Comparison of ENCODE assay signal across 1 cellular context in the genomic region with DNA sequence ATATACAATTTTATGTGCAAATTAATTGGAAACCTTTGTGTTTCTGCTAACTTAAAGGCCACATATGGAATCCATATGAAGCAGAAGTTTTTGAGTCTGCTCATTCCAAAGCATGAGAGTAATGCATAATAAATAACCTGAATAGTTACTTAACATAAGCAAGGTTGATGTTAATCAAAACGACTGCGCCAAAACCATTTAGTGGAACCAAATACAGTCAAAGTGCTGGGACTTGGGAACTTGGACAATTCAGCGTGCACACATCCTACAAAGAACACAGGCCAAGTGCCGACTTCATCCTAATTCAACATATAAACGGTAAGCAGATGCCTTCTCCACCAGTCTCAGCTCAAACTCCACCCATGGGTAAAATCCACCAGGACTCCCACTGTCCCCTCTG.
TF ChIP-seq lines count a peak whose summit lies in the region.

No MANE protein-coding gene starts in this region.

TF ChIP-seq in GM23338, 12 proteins besides CTCF, POLR2A, EP300 and RAD21 (continued from another document):
- TF ChIP-seq, protein P1, sequence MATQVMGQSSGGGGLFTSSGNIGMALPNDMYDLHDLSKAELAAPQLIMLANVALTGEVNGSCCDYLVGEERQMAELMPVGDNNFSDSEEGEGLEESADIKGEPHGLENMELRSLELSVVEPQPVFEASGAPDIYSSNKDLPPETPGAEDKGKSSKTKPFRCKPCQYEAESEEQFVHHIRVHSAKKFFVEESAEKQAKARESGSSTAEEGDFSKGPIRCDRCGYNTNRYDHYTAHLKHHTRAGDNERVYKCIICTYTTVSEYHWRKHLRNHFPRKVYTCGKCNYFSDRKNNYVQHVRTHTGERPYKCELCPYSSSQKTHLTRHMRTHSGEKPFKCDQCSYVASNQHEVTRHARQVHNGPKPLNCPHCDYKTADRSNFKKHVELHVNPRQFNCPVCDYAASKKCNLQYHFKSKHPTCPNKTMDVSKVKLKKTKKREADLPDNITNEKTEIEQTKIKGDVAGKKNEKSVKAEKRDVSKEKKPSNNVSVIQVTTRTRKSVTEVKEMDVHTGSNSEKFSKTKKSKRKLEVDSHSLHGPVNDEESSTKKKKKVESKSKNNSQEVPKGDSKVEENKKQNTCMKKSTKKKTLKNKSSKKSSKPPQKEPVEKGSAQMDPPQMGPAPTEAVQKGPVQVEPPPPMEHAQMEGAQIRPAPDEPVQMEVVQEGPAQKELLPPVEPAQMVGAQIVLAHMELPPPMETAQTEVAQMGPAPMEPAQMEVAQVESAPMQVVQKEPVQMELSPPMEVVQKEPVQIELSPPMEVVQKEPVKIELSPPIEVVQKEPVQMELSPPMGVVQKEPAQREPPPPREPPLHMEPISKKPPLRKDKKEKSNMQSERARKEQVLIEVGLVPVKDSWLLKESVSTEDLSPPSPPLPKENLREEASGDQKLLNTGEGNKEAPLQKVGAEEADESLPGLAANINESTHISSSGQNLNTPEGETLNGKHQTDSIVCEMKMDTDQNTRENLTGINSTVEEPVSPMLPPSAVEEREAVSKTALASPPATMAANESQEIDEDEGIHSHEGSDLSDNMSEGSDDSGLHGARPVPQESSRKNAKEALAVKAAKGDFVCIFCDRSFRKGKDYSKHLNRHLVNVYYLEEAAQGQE (IDR thresholded peaks at IDR 0.05; ENCODE audit: unreplicated experiment), result no peak
- TF ChIP-seq CREB1 (CRISPR knock-in tag; IDR thresholded peaks at IDR 0.05; ENCODE audit: low read depth), result no peak
- no peak for TF ChIP-seq JUNB (IDR thresholded peaks at IDR 0.05; ENCODE audit: unreplicated experiment)
- no peak for TF ChIP-seq NANOG (IDR thresholded peaks at IDR 0.05; ENCODE audit: borderline replicate concordance)
- TF ChIP-seq EZH2phosphoT487 (IDR thresholded peaks at IDR 0.05; ENCODE audit: unreplicated experiment), result no peak
- TF ChIP-seq POLR2AphosphoS5 (IDR thresholded peaks at IDR 0.05; ENCODE audit: low read depth), result no peak
